2 cellular contexts compared by ENCODE assay signal in genomic region chr16:68229431-68230175, GRCh38.
TF ChIP-seq lines count a peak whose summit lies in the region.

No MANE protein-coding gene starts in this region.

TF ChIP-seq in SK-N-SH, 30 proteins besides CTCF, POLR2A, EP300 and RAD21:
- TF ChIP-seq FOXJ3 (CRISPR knock-in tag; IDR thresholded peaks at IDR 0.05) (no peak), SMC3 (IDR thresholded peaks at IDR 0.05; ENCODE audit: low read depth, low read length) (peak; percentile 73), RCOR1 (IDR thresholded peaks at IDR 0.05; ENCODE audit: low read length) (0 out of 2 replicates have a peak, but pooled peaks have one; percentile 30)

TF ChIP-seq in GM12878, 131 proteins besides CTCF, POLR2A, EP300 and RAD21:
- TF ChIP-seq NKRF (conservative IDR thresholded peaks at IDR 0.05) (no peak), FOXM1 (IDR thresholded peaks at IDR 0.05; ENCODE audit: low read depth, low read length) (0 out of 2 replicates have a peak, but pooled peaks have one; percentile 17), NRF1 (conservative IDR thresholded peaks at IDR 0.05; ENCODE audit: low read depth, low read length) (no peak), MLLT1 (IDR thresholded peaks at IDR 0.05) (no peak), ZNF622 (IDR thresholded peaks at IDR 0.05) (no peak), ELK1 (IDR thresholded peaks at IDR 0.05; ENCODE audit: low read depth, low read length) (no peak), E4F1 (IDR thresholded peaks at IDR 0.05; ENCODE audit: borderline replicate concordance, partially characterized antibody) (no peak), SRF (IDR thresholded peaks at IDR 0.05; ENCODE audit: low read depth in 2 of 2, low read length in 2 of 2) (no peak), TCF3 (IDR thresholded peaks at IDR 0.05; ENCODE audit: borderline replicate concordance, insufficient read depth, low read depth, low read length) (no peak), NFXL1 (IDR thresholded peaks at IDR 0.05; ENCODE audit: borderline replicate concordance) (no peak), TARDBP (IDR thresholded peaks at IDR 0.05; ENCODE audit: borderline replicate concordance) (no peak), BACH1 (IDR thresholded peaks at IDR 0.05; ENCODE audit: borderline replicate concordance) (no peak), TCF7 (IDR thresholded peaks at IDR 0.05; ENCODE audit: borderline replicate concordance) (no peak), ZZZ3 (IDR thresholded peaks at IDR 0.05; ENCODE audit: control insufficient read depth, insufficient read length, low read depth) (no peak), IKZF1 (conservative IDR thresholded peaks at IDR 0.05) (no peak), IKZF2 (IDR thresholded peaks at IDR 0.05) (no peak), POLR2AphosphoS2 (IDR thresholded peaks at IDR 0.05; ENCODE audit: low read depth, low read length) (no peak), CBFB (IDR thresholded peaks at IDR 0.05; ENCODE audit: low read depth) (peak; percentile 72; the same call in 1 of the 2 replicates), SREBF2 (IDR thresholded peaks at IDR 0.05; ENCODE audit: low read length) (no peak), BCL3 (IDR thresholded peaks at IDR 0.05; ENCODE audit: borderline replicate concordance, insufficient read depth, low read depth, low read length, poor library complexity, severe bottlenecking) (no peak), EGR1 (IDR thresholded peaks at IDR 0.05; ENCODE audit: borderline replicate concordance in 1 of 2, low read depth in 2 of 2, low read length in 2 of 2) (no peak), SMARCA5 (IDR thresholded peaks at IDR 0.05) (no peak), REST (IDR thresholded peaks at IDR 0.05; ENCODE audit: low read depth, low read length) (no peak), RUNX3 (IDR thresholded peaks at IDR 0.05; ENCODE audit: low read length) (peak; percentile 89), ZBTB4 (CRISPR knock-in tag; IDR thresholded peaks at IDR 0.05) (no peak), YBX1 (IDR thresholded peaks at IDR 0.05) (no peak), PKNOX1 (IDR thresholded peaks at IDR 0.05) (peak; percentile 36; the same call in 1 of the 2 replicates), IRF4 (IDR thresholded peaks at IDR 0.05; ENCODE audit: low read depth, low read length) (no peak), KAT2A (conservative IDR thresholded peaks at IDR 0.05; ENCODE audit: control insufficient read depth, low read depth, low read length) (no peak), SMC3 (IDR thresholded peaks at IDR 0.05; ENCODE audit: borderline replicate concordance, low read length) (peak; percentile 72), BHLHE40 (IDR thresholded peaks at IDR 0.05; ENCODE audit: borderline replicate concordance in 1 of 2, low read depth in 2 of 2, low read length in 1 of 2) (0 out of 4 replicates have a peak, but pooled peaks of 1 of the 2 experiments have one; percentile 50), ZBTB40 (IDR thresholded peaks at IDR 0.05; ENCODE audit: borderline replicate concordance) (no peak), TCF12 (IDR thresholded peaks at IDR 0.05; ENCODE audit: low read depth, low read length) (no peak), RB1 (IDR thresholded peaks at IDR 0.05; ENCODE audit: borderline replicate concordance) (no peak)
